Comparison of ENCODE assay signal across 8 cellular contexts in genomic region chr2:198296665-198297308, GRCh38.
DNase-seq lines count a peak whose midpoint lies in the region; ATAC-seq and TF ChIP-seq lines count a peak whose summit lies in the region.

No MANE protein-coding gene starts in this region.

- H3K4me3 Mint-ChIP-seq in Calu3 (ENCODE audit: low read depth, unreplicated experiment): no peak overlapping the region
- peak overlapping the region in 1 of 10 donors; percentile 8 for H3K4me3 Mint-ChIP-seq in naive thymus-derived CD4-positive, alpha-beta T cell
- H3K4me3 Mint-ChIP-seq in stimulated activated naive CD8-positive, alpha-beta T cell treated with anti-CD3 and anti-CD28 coated beads, Interleukin-15, amount 100 ng/mL, for 72 hours: no peak overlapping the region

- CTCF ChIA-PET in Calu3 (lab: Charles Lee): interaction anchor here (0.5 to 1.6 kb wide), 7 partner anchors 13 to 1192 kb away, joined by 3 to 9 read pairs (median 4); partner anchors contain the start of gene PLCL1
- CTCF ChIA-PET in naive thymus-derived CD4-positive, alpha-beta T cell (lab: Charles Lee): interaction anchor here (0.6 to 3.6 kb wide), 20 partner anchors 8 to 1443 kb away, joined by 3 to 32 read pairs (median 3); partner anchors contain the start of genes MARS2 and PLCL1

- POLR2A ChIA-PET in naive thymus-derived CD4-positive, alpha-beta T cell (lab: Charles Lee): interaction anchor here (0.7 to 1.5 kb wide), 3 partner anchors 488 to 784 kb away, joined by 3 to 10 read pairs (median 3); partner anchors contain the start of gene PLCL1

- H3K9me3 ChIP-seq in NT2/D1 (ENCODE audit: insufficient read depth, low read length): no peaks in the 10 kb centered on the region
- no peaks in the 10 kb centered on the region for H3K9me3 ChIP-seq in naive thymus-derived CD4-positive, alpha-beta T cell (ENCODE audit: control insufficient read depth in 2 of 3, low read length in 3 of 3)

- TF ChIP-seq CTCF in Calu3 (IDR thresholded peaks at IDR 0.05; ENCODE audit: unreplicated experiment): peak; percentile 88

- H3K9ac ChIP-seq in NT2/D1 (ENCODE audit: insufficient read length, low read depth): no peak overlapping the region

- H3K27me3 ChIP-seq in NT2/D1 (ENCODE audit: insufficient read depth, insufficient read length): peaks cover 5% of the 10 kb centered on the region
- no peaks in the 10 kb centered on the region for H3K27me3 ChIP-seq in naive thymus-derived CD4-positive, alpha-beta T cell (ENCODE audit: control insufficient read depth in 2 of 2, insufficient read depth in 2 of 2, low read length in 2 of 2)

- H3K4me1 Mint-ChIP-seq in Calu3 (ENCODE audit: low read depth, unreplicated experiment): no peaks in the 10 kb centered on the region
- H3K4me1 Mint-ChIP-seq in naive thymus-derived CD4-positive, alpha-beta T cell: peaks cover 0 to 5% (median 0%) of the 10 kb centered on the region in 7 donors
- no peaks in the 10 kb centered on the region for H3K4me1 Mint-ChIP-seq in stimulated activated naive CD8-positive, alpha-beta T cell treated with anti-CD3 and anti-CD28 coated beads, Interleukin-15, amount 100 ng/mL, for 72 hours

- H3K4me3 ChIP-seq in NT2/D1 (ENCODE audit: insufficient read length, low read depth): no peak overlapping the region
- no peak overlapping the region for H3K4me3 ChIP-seq in naive thymus-derived CD4-positive, alpha-beta T cell (ENCODE audit: low read length)

- no TSS peak for BruUV-seq in Calu3 (replicated peaks; lab: Mats Ljungman, UMichigan)

- DNase-seq in Calu3: peak; percentile 58
- DNase-seq in NT2/D1 (ENCODE audit: low read depth, low spot score): peak; percentile 82
- DNase-seq in activated CD8-positive, alpha-beta memory T cell treated with anti-CD3 and anti-CD28 coated beads, Interleukin-2, amount 50 U/mL, for 4 hours: peak; percentile 52
- peak; percentile 11 to 67 (median 54) for DNase-seq in naive thymus-derived CD4-positive, alpha-beta T cell
- peak; percentile 48 to 58 for DNase-seq in stimulated activated naive CD8-positive, alpha-beta T cell treated with anti-CD3 and anti-CD28 coated beads, Interleukin-15, amount 100 ng/mL, for 72 hours

- no peaks in the 10 kb centered on the region for H3K36me3 Mint-ChIP-seq in Calu3 (ENCODE audit: insufficient read depth, unreplicated experiment)
- peaks cover 0 to 3% (median 0%) of the 10 kb centered on the region in 5 donors for H3K36me3 Mint-ChIP-seq in naive thymus-derived CD4-positive, alpha-beta T cell

- ATAC-seq in GM19467 (IDR thresholded peaks at IDR 0.05; ENCODE audit: unreplicated experiment) (peak; percentile 96), HG03558 (IDR thresholded peaks at IDR 0.05; ENCODE audit: extremely low read depth, unreplicated experiment) (peak; percentile 82), esophagus mucosa (peak; percentile 52)
- peak; percentile 84 for ATAC-seq in naive thymus-derived CD4-positive, alpha-beta T cell
- peak; percentile 81 for ATAC-seq in stimulated activated naive CD8-positive, alpha-beta T cell treated with anti-CD3 and anti-CD28 coated beads, Interleukin-15, amount 100 ng/mL, for 72 hours

- H3K27ac Mint-ChIP-seq in Calu3 (ENCODE audit: unreplicated experiment): no peak overlapping the region
- peak overlapping the region in 1 of 9 donors; percentile 41 for H3K27ac Mint-ChIP-seq in naive thymus-derived CD4-positive, alpha-beta T cell
- H3K27ac Mint-ChIP-seq in stimulated activated naive CD8-positive, alpha-beta T cell treated with anti-CD3 and anti-CD28 coated beads, Interleukin-15, amount 100 ng/mL, for 72 hours: no peak overlapping the region

- intact Hi-C loops in Calu3 (cut with micrococcal nuclease; ENCODE audit: unreplicated experiment): loop anchor here (1.0 to 10.0 kb wide), 4 partner anchors 170 to 589 kb away; partner anchors contain the start of gene MARS2
- intact Hi-C loops in naive thymus-derived CD4-positive, alpha-beta T cell (cut with micrococcal nuclease): loop anchor here (1.0 to 10.0 kb wide), 12 partner anchors 169 to 2002 kb away; partner anchors contain the start of genes HSPD1 (in 1 of the 2) and SF3B1 (in 1 of the 2)

- H3K36me3 ChIP-seq in NT2/D1 (ENCODE audit: insufficient read depth, insufficient read length, low read length): no peaks in the 10 kb centered on the region
- no peaks in the 10 kb centered on the region for H3K36me3 ChIP-seq in naive thymus-derived CD4-positive, alpha-beta T cell (ENCODE audit: control insufficient read depth in 2 of 3, insufficient read depth in 3 of 3, low read length in 3 of 3)

- no peaks in the 10 kb centered on the region for H3K9me3 Mint-ChIP-seq in Calu3 (ENCODE audit: low read depth, unreplicated experiment)
- no peaks in the 10 kb centered on the region for H3K9me3 Mint-ChIP-seq in naive thymus-derived CD4-positive, alpha-beta T cell
- no peaks in the 10 kb centered on the region for H3K9me3 Mint-ChIP-seq in stimulated activated naive CD8-positive, alpha-beta T cell treated with anti-CD3 and anti-CD28 coated beads, Interleukin-15, amount 100 ng/mL, for 72 hours

- H3K27ac ChIP-seq in naive thymus-derived CD4-positive, alpha-beta T cell (ENCODE audit: low read depth, low read length): no peak overlapping the region

- H3K4me1 ChIP-seq in NT2/D1 (ENCODE audit: insufficient read depth, insufficient read length): no peaks in the 10 kb centered on the region
- no peaks in the 10 kb centered on the region for H3K4me1 ChIP-seq in naive thymus-derived CD4-positive, alpha-beta T cell (ENCODE audit: control insufficient read depth in 2 of 2, insufficient read depth in 2 of 2, low read length in 2 of 2)

- H3K27me3 Mint-ChIP-seq in Calu3 (ENCODE audit: unreplicated experiment): no peaks in the 10 kb centered on the region
- H3K27me3 Mint-ChIP-seq in naive thymus-derived CD4-positive, alpha-beta T cell: peaks cover 7 to 19% (median 8%) of the 10 kb centered on the region in 5 donors
- H3K27me3 Mint-ChIP-seq in stimulated activated naive CD8-positive, alpha-beta T cell treated with anti-CD3 and anti-CD28 coated beads, Interleukin-15, amount 100 ng/mL, for 72 hours: peaks cover 10% of the 10 kb centered on the region
